ENCODE assay signal across 17 cellular contexts in genomic region chr9:113444736-113445135, GRCh38. TPM values are rescaled to one million over a fixed set of nuclear protein-coding genes. Genes with fewer than 3 reads are reported as not detected.
"Had no signal": no experiment of that assay in that cellular context is flagged by ENCODE, and none has a peak within 500 bp of the region (broad histone marks: within the 10 kb centered on the region; RNA-seq: fewer than 3 reads in every experiment).

No MANE protein-coding gene starts in this region.

- H3K36me3 ChIP-seq: lower lobe of right lung, prostate gland, spleen, vagina had no signal

- H3K9me3 ChIP-seq: lower lobe of right lung, prostate gland, spleen, testis, vagina had no signal

- DNase-seq: activated CD4-positive, alpha-beta T cell treated with anti-CD3 and anti-CD28 coated beads, Interleukin-2, amount 50 U/mL, for 1 hour; activated CD8-positive, alpha-beta T cell treated with anti-CD3 and anti-CD28 coated beads, Interleukin-2, amount 10 ng/mL, durations not matched to agents 7 days and 5 days; activated gamma-delta T cell treated with Interleukin-2 at 50 U/mL for 16 hours; aorta; central memory CD4-positive, alpha-beta T cell; effector memory CD4-positive, alpha-beta T cell; foreskin keratinocyte; immature natural killer cell; lower lobe of right lung; natural killer cell; spleen; stimulated activated CD4-positive, alpha-beta T cell treated with anti-CD3 and anti-CD28 coated beads, Interleukin-4, amount 100 ng/mL, for 1 hour; stimulated activated naive CD4-positive, alpha-beta T cell; testis had no signal

- H3K4me3 ChIP-seq: lower lobe of right lung, prostate gland, spleen, testis, vagina had no signal

- H3K27ac ChIP-seq: foreskin keratinocyte, lower lobe of right lung, prostate gland, spleen, testis, vagina, VCaP had no signal

- H3K27me3 ChIP-seq: foreskin keratinocyte, spleen, testis, vagina had no signal

- H3K4me1 ChIP-seq: foreskin keratinocyte, prostate gland, vagina had no signal

RNA-seq across cellular contexts. Expression of gene C9orf43, which starts 34.2 kb away (rescaled TPM):
- polyA plus RNA-seq: aorta had no signal
